In genomic region chr11:63986156-63986931, GRCh38 we compare ENCODE assay signal across 1 cellular context.
TF ChIP-seq lines count a peak whose summit lies in the region.

TSS of gene OTUB1 (plus strand) at chr11:63986438. CDS start at chr11:63986457, 19 bp downstream.

TF ChIP-seq in K562, 482 proteins besides CTCF, POLR2A, EP300 and RAD21 (continued from another document and continues in another):
- TF ChIP-seq ZFP36 (IDR thresholded peaks at IDR 0.05; ENCODE audit: low read depth, low read length, partially characterized antibody) (no peak), PHB (CRISPR knock-in tag; IDR thresholded peaks at IDR 0.05) (no peak; the same call in 1 of the 2 replicates), ATF2 (CRISPR knock-in tag; IDR thresholded peaks at IDR 0.05) (no peak), ESRRA (IDR thresholded peaks at IDR 0.05; ENCODE audit: borderline replicate concordance, low read depth) (0 out of 2 replicates have a peak, but pooled peaks have one; percentile 48), ZNF263 (CRISPR knock-in tag; IDR thresholded peaks at IDR 0.05; ENCODE audit: borderline replicate concordance) (peak; percentile 84), RB1 (IDR thresholded peaks at IDR 0.05; ENCODE audit: low read depth) (peak; percentile 60; the same call in 1 of the 2 replicates), MEF2D (tag; conservative IDR thresholded peaks at IDR 0.05; ENCODE audit: low read depth) (no peak), USF2 (CRISPR knock-in tag; IDR thresholded peaks at IDR 0.05) (no peak), DEAF1 (CRISPR knock-in tag; IDR thresholded peaks at IDR 0.05) (no peak), SLC30A9 (CRISPR knock-in tag; IDR thresholded peaks at IDR 0.05) (no peak), TAF1 (IDR thresholded peaks at IDR 0.05; ENCODE audit: control insufficient read depth, extremely low read depth, insufficient read depth, low read length, severe bottlenecking) (peak; percentile 93), ETV5 (CRISPR knock-in tag; IDR thresholded peaks at IDR 0.05; ENCODE audit: low read depth) (no peak; the same call in 1 of the 2 replicates), SP1 (CRISPR knock-in tag; IDR thresholded peaks at IDR 0.05) (peak; percentile 82), MNT (conservative IDR thresholded peaks at IDR 0.05) (peak; percentile 73 to 74), SREBF2 (CRISPR knock-in tag; IDR thresholded peaks at IDR 0.05) (no peak), ZNF398 (CRISPR knock-in tag; IDR thresholded peaks at IDR 0.05) (no peak), RUNX1 (IDR thresholded peaks at IDR 0.05; ENCODE audit: low read depth) (peak; percentile 66; the same call in 1 of the 2 replicates), ZNF24 (IDR thresholded peaks at IDR 0.05) (no peak), ATF7 (IDR thresholded peaks at IDR 0.05) (no peak), SRF (CRISPR knock-in tag; IDR thresholded peaks at IDR 0.05) (peak in 1 of 2 experiments; percentile 25; a peak in 1 of 4 replicates), NR1H2 (CRISPR knock-in tag; IDR thresholded peaks at IDR 0.05) (peak; percentile 55; the same call in 1 of the 2 replicates), ZNF778 (CRISPR knock-in tag; IDR thresholded peaks at IDR 0.05) (no peak), MXD1 (CRISPR knock-in tag; IDR thresholded peaks at IDR 0.05; ENCODE audit: borderline replicate concordance, poor library complexity, severe bottlenecking) (no peak), ELF1 (tag; IDR thresholded peaks at IDR 0.05) (peak; percentile 99), ZNF140 (CRISPR knock-in tag; IDR thresholded peaks at IDR 0.05) (no peak), ZNF639 (CRISPR knock-in tag; conservative IDR thresholded peaks at IDR 0.05 in 1 of 2, IDR thresholded peaks at IDR 0.05 in 1 of 2) (peak in 1 of 2 experiments; percentile 45; a peak in 1 of 4 replicates), ID3 (CRISPR knock-in tag; IDR thresholded peaks at IDR 0.05) (no peak), ID3 (tag; IDR thresholded peaks at IDR 0.05) (no peak), FOXA1 (IDR thresholded peaks at IDR 0.05; ENCODE audit: borderline replicate concordance) (no peak), RBM22 (IDR thresholded peaks at IDR 0.05; ENCODE audit: low read depth, low read length, poor library complexity, severe bottlenecking) (peak; percentile 89), GTF2F1 (IDR thresholded peaks at IDR 0.05; ENCODE audit: low read depth, low read length) (no peak), CREB3 (tag; conservative IDR thresholded peaks at IDR 0.05; ENCODE audit: low read depth) (no peak), E2F4 (CRISPR knock-in tag; IDR thresholded peaks at IDR 0.05; ENCODE audit: low read depth) (no peak), BHLHE40 (IDR thresholded peaks at IDR 0.05; ENCODE audit: low read length) (peak; percentile 57; the same call in 1 of the 2 replicates), ZNF280B (CRISPR knock-in tag; IDR thresholded peaks at IDR 0.05) (no peak), SNRNP70 (optimal IDR thresholded peaks at IDR 0.05; ENCODE audit: low read depth, low read length) (no peak), REST (CRISPR knock-in tag; IDR thresholded peaks at IDR 0.05; ENCODE audit: low read depth) (no peak), HBP1 (CRISPR knock-in tag; IDR thresholded peaks at IDR 0.05) (no peak), TAF15 (IDR thresholded peaks at IDR 0.05; ENCODE audit: low read depth, low read length) (no peak), SMAD1 (IDR thresholded peaks at IDR 0.05; ENCODE audit: low read depth, low read length, partially characterized antibody) (no peak), PCBP1 (IDR thresholded peaks at IDR 0.05; ENCODE audit: low read depth, low read length, poor library complexity, severe bottlenecking) (peak; percentile 72), HDAC3 (IDR thresholded peaks at IDR 0.05; ENCODE audit: borderline replicate concordance, partially characterized antibody) (no peak), NRF1 (conservative IDR thresholded peaks at IDR 0.05 in 1 of 2, IDR thresholded peaks at IDR 0.05 in 1 of 2) (no peak; a peak in 1 of 4 replicates), DNMT1 (IDR thresholded peaks at IDR 0.05) (no peak)
